Comparison of ENCODE assay signal across 10 cellular contexts in genomic region chr13:91845612-91846011, GRCh38.
"Had no signal": no experiment of that assay in that cellular context is flagged by ENCODE, and none has a peak within 500 bp of the region (broad histone marks: within the 10 kb centered on the region; RNA-seq: fewer than 3 reads in every experiment).

No MANE protein-coding gene starts in this region.

- DNase-seq: GM23248, GOT3, H7, HFFc6, IMR-90, KG1 had no signal

- H3K4me1 ChIP-seq: HAP-1 had no signal

- H3K36me3 ChIP-seq: HAP-1 had no signal

- H3K9ac ChIP-seq: GM23248 had no signal

- H3K4me3 ChIP-seq: GM23248, HAP-1, K562 had no signal

- H3K27ac ChIP-seq: GM23248 had no signal

- FAIRE-seq: HTR-8/SVneo, K562 had no signal

- H3K9me3 ChIP-seq: HAP-1 had no signal

- ATAC-seq: HCT116, K562 had no signal

- H2AFZ ChIP-seq: GM23248 had no signal
